In the genomic region with DNA sequence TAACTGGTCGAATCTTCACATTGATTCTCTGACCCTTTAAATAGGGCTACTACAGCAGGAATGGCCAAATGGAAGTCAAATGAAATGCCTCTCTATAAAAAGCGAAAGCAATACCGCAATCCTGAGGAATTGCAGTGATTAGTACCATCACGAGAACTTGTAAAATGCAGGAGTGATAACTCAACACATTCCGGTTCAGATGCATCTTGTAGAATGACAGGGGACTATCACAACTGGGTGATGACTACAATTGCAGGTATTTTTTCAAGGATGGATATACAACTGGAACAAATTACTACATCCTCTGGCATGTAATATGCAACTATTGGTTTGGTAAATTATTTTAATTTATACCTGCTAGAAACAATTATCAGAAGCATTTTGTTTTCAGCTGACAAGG, we compare ENCODE assay signal across 29 cellular contexts.
"Had no signal": no experiment of that assay in that cellular context is flagged by ENCODE, and none has a peak within 500 bp of the region (broad histone marks: within the 10 kb centered on the region; RNA-seq: fewer than 3 reads in every experiment).

No MANE protein-coding gene starts in this region.

- ATAC-seq: activated CD8-positive, alpha-beta T cell treated with anti-CD3 and anti-CD28 coated beads for 36 hours; activated naive CD4-positive, alpha-beta T cell treated with anti-CD3 and anti-CD28 coated beads, Interleukin-2, amount 50 U/mL, for 72 hours; activated T-cell treated with anti-CD3 and anti-CD28 coated beads, Interleukin-2, amount 50 U/mL, for 4 hours; activated T-cell treated with anti-CD3 and anti-CD28 coated beads, Interleukin-2, amount 50 U/mL, for 72 hours; activated T-helper 17 cell treated with anti-CD3 and anti-CD28 coated beads, Interleukin-2, amount 50 U/mL, for 72 hours; body of pancreas had no signal

- DNase-seq: activated B cell treated with CpG ODN at 0.5 μM for 24 hours; activated CD4-positive, alpha-beta memory T cell treated with anti-CD3 and anti-CD28 coated beads for 36 hours; activated CD4-positive, alpha-beta T cell treated with anti-CD3 and anti-CD28 coated beads for 4 hours; activated CD4-positive, alpha-beta T cell treated with anti-CD3 and anti-CD28 coated beads, Interleukin-2, amount 10 ng/mL, durations not matched to agents 24 days and 14 days; activated CD4-positive, alpha-beta T cell treated with anti-CD3 and anti-CD28 coated beads, Interleukin-2, amount 50 U/mL, for 1 hour; activated CD4-positive, alpha-beta T cell treated with anti-CD3 and anti-CD28 coated beads, Interleukin-2, amount 50 U/mL, for 4 hours; activated CD4-positive, CD25-positive, alpha-beta regulatory T cell treated with anti-CD3 and anti-CD28 coated beads, Interleukin-2, amount 50 U/mL, for 72 hours; activated CD8-positive, alpha-beta memory T cell treated with anti-CD3 and anti-CD28 coated beads, Interleukin-2, amount 50 U/mL, for 4 hours; activated CD8-positive, alpha-beta T cell treated with anti-CD3 and anti-CD28 coated beads for 36 hours; activated effector memory CD4-positive, alpha-beta T cell treated with anti-CD3 and anti-CD28 coated beads, Interleukin-2, amount 50 U/mL, for 16 hours; activated gamma-delta T cell treated with Interleukin-2 at 50 U/mL for 16 hours; activated naive CD4-positive, alpha-beta T cell; activated naive CD4-positive, alpha-beta T cell treated with anti-CD3 and anti-CD28 coated beads for 36 hours; activated naive CD4-positive, alpha-beta T cell treated with anti-CD3 and anti-CD28 coated beads, Interleukin-2, amount 50 U/mL, for 16 hours; activated naive CD8-positive, alpha-beta T cell treated with anti-CD3 and anti-CD28 coated beads for 36 hours; activated T-cell treated with anti-CD3 and anti-CD28 coated beads for 4 hours; activated T-cell treated with anti-CD3 and anti-CD28 coated beads, Interleukin-2, amount 50 U/mL, for 1 hour; activated T-cell treated with anti-CD3 and anti-CD28 coated beads, Interleukin-2, amount 50 U/mL, for 4 hours; activated T-cell treated with anti-CD3 and anti-CD28 coated beads, Interleukin-2, amount 50 U/mL, for 72 hours; adrenal gland; amniotic stem cell; aorta; body of pancreas; brain microvascular endothelial cell; central memory CD4-positive, alpha-beta T cell; T-helper 2 cell; T-helper 9 cell had no signal
